ENCODE assay signal across 7 cellular contexts in genomic region chr12:3996322-3996721, GRCh38.
"Had no signal": no experiment of that assay in that cellular context is flagged by ENCODE, and none has a peak within 500 bp of the region (broad histone marks: within the 10 kb centered on the region; RNA-seq: fewer than 3 reads in every experiment).

No MANE protein-coding gene starts in this region.

- H3K27me3 ChIP-seq: testis had no signal

- H3K36me3 Mint-ChIP-seq: activated CD4-positive, alpha-beta memory T cell treated with anti-CD3 and anti-CD28 coated beads for 36 hours had no signal

- H3K27me3 Mint-ChIP-seq: activated CD4-positive, alpha-beta memory T cell treated with anti-CD3 and anti-CD28 coated beads for 36 hours; stimulated activated naive CD8-positive, alpha-beta T cell treated with anti-CD3 and anti-CD28 coated beads, Interleukin-15, amount 100 ng/mL, for 72 hours had no signal

- H3K9me3 Mint-ChIP-seq: activated CD4-positive, alpha-beta memory T cell treated with anti-CD3 and anti-CD28 coated beads for 36 hours; activated T-helper 1 cell treated with anti-CD3 and anti-CD28 coated beads, Interleukin-12 subunit alpha, Interleukin-12 subunit beta, Interleukin-2, Interleukin-4 antibody, amounts not matched to agents 30 ng/mL and 10 ng/mL and 1 ng/mL, durations not matched to agents 14 hours and 24 hours and 36 hours had no signal

- H3K27ac Mint-ChIP-seq: nephron progenitor cell had no signal

- H3K4me1 ChIP-seq: gastroesophageal sphincter, testis had no signal

- H3K4me3 ChIP-seq: gastroesophageal sphincter, testis had no signal

- H3K9me3 ChIP-seq: gastroesophageal sphincter, testis had no signal

- H3K36me3 ChIP-seq: gastroesophageal sphincter had no signal

- H3K4me3 Mint-ChIP-seq: activated CD4-positive, alpha-beta memory T cell treated with anti-CD3 and anti-CD28 coated beads for 36 hours; activated T-helper 1 cell treated with anti-CD3 and anti-CD28 coated beads, Interleukin-12 subunit alpha, Interleukin-12 subunit beta, Interleukin-2, Interleukin-4 antibody, amounts not matched to agents 30 ng/mL and 10 ng/mL and 1 ng/mL, durations not matched to agents 14 hours and 24 hours and 36 hours; nephron progenitor cell; stimulated activated naive CD8-positive, alpha-beta T cell treated with anti-CD3 and anti-CD28 coated beads, Interleukin-15, amount 100 ng/mL, for 72 hours had no signal

- H3K27ac ChIP-seq: epithelial cell of prostate, gastroesophageal sphincter, testis had no signal
